Comparison of ENCODE assay signal across 8 cellular contexts in genomic region chr18:24016643-24017042, GRCh38. TPM values are rescaled to one million over a fixed set of nuclear protein-coding genes. Genes with fewer than 3 reads are reported as not detected.
DNase-seq lines count a peak whose midpoint lies in the region; ATAC-seq and TF ChIP-seq lines count a peak whose summit lies in the region.

No MANE protein-coding gene starts in this region.

- no peaks in the 10 kb centered on the region for H3K27me3 ChIP-seq in hepatocyte
- H3K27me3 ChIP-seq in ovary: no peaks in the 10 kb centered on the region

- TF ChIP-seq EP300 in ovary (IDR thresholded peaks at IDR 0.05): no peak

- peak overlapping the region; percentile 98 for H3K4me2 ChIP-seq in hepatocyte

- H4K20me1 ChIP-seq in hepatocyte (ENCODE audit: insufficient read depth, poor library complexity, severe bottlenecking): no peaks in the 10 kb centered on the region

- H3K27ac ChIP-seq in hepatocyte (no peak overlapping the region), ovary (no peak overlapping the region)

- WGBS in hepatocyte (ENCODE audit: low lambda C conversion rate, missing lambda C conversion rate): 35% methylated on average over 2 of the region's 2 CpGs
- WGBS in ovary, 3 donors: 87 to 93% (median 91%) methylated on average over 2 of the region's 2 CpGs

- H3K4me1 ChIP-seq in hepatocyte (ENCODE audit: insufficient read depth) (peaks cover 1% of the 10 kb centered on the region), ovary (ENCODE audit: insufficient read depth) (peaks cover 4% of the 10 kb centered on the region)

- intact Hi-C loops in ovary (cut with DNase I) (no loop called here), left ventricle myocardium superior (cut with micrococcal nuclease) (loop anchor here (10.0 kb wide), 1 partner anchor 98 kb away; no protein-coding TSS in a partner anchor)

- TF ChIP-seq POLR2A in ovary (IDR thresholded peaks at IDR 0.05): no peak

- peaks cover 49% of the 10 kb centered on the region for H3K79me2 ChIP-seq in hepatocyte

- H3K36me3 ChIP-seq in hepatocyte (replicated peaks; ENCODE audit: insufficient read depth, low read depth) (no peaks in the 10 kb centered on the region), ovary (no peaks in the 10 kb centered on the region)

- no peak for ATAC-seq in left ventricle myocardium superior
- no peak for ATAC-seq in HG03108 (IDR thresholded peaks at IDR 0.05; ENCODE audit: unreplicated experiment)

- H2AFZ ChIP-seq in hepatocyte: no peak overlapping the region

- TF ChIP-seq CTCF in GM12874 (IDR thresholded peaks at IDR 0.05; ENCODE audit: insufficient read depth, low read depth, low read length): peak; percentile 50
- TF ChIP-seq CTCF in hepatocyte (IDR thresholded peaks at IDR 0.05; ENCODE audit: poor library complexity): peak; percentile 32
- TF ChIP-seq CTCF in ovary (IDR thresholded peaks at IDR 0.05): no peak

- DNase-seq in AML-193 (lab: John Stamatoyannopoulos, UW) (peak; percentile 33 to 37), SK-N-DZ (ENCODE audit: low spot score) (peak; percentile 47), hepatocyte (ENCODE audit: low spot score) (no peak), ovary (no peak), left ventricle myocardium superior (no peak), ureter (ENCODE audit: low spot score) (no peak)

- no peaks in the 10 kb centered on the region for H3K9me2 ChIP-seq in hepatocyte (replicated peaks; ENCODE audit: insufficient read depth)

- H3K9me3 ChIP-seq in hepatocyte (ENCODE audit: low read depth): no peaks in the 10 kb centered on the region
- no peaks in the 10 kb centered on the region for H3K9me3 ChIP-seq in ovary

- H3K4me3 ChIP-seq in hepatocyte (no peak overlapping the region), ovary (no peak overlapping the region)

RNA-seq across cellular contexts. Expression of gene TTC39C, which starts 2.1 kb away (rescaled TPM):
- 13.8 and 18.8 TPM in 2 replicates for polyA plus RNA-seq in SK-N-DZ (2014; cell fraction: cytosol; rRNA removed)
- polyA plus RNA-seq in SK-N-DZ (2014; cell fraction: nucleus; rRNA removed): 54.7 and 56.2 TPM in 2 replicates
- total RNA-seq in hepatocyte (36.7 and 41.6 TPM in 2 replicates), ovary (10 to 100 TPM in 6 of 7 donors, 1 to 10 TPM in 1; 8.1 to 31.0 (median 21.2) TPM), left ventricle myocardium superior (4.1 TPM), ureter (33.2 TPM)
- polyA plus RNA-seq in hepatocyte (17.2 and 23.9 TPM in 2 replicates), ovary (10 to 100 TPM in 1 of 2 donors, 1 to 10 TPM in 1; 7.2 to 13.0 TPM)

Comparison
In these comparisons a context has a peak if more than half of its experiments do, and no peak if none do; other contexts are left out.
1. DNase-seq: peak in AML-193 (2 of 2) and SK-N-DZ (single experiment); none in hepatocyte (single experiment), ovary (0 of 5), left ventricle myocardium superior (single experiment) and ureter (single experiment).
2. CTCF ChIP-seq: peak in GM12874 (single experiment) and hepatocyte (single experiment); none in ovary (0 of 3).